ENCODE assay signal across 1 cellular context in the genomic region with DNA sequence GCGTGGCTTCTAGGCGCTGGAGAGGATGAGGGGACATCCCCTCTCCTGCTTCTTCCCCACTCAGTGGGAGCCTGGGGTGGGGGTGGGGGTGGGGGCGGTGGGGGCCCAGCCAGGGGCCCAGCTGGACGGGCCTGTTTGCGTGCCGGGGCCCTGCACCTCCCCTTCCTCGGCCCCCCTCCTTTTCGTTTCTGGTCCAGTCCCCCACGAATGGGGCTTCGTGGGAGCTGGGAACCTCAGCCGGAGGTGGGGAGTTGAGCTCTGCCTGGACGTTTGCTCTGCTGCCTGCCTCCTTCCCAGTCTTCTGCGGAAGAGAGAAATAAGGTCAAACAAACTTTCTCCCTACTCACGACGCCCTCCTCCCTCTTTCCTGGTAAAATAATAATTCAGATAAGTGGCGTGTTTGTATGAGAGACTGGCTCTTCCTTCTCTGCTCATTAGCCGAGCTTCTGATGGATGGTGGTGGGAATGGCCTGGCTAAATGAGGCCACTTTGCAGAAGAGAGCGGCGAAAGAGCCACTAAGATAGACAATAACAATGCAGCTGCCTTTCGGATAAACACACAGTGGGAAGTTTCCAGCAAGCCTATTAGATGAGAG.
TF ChIP-seq lines count a peak whose summit lies in the region.

No MANE protein-coding gene starts in this region.

TF ChIP-seq in H1, 55 proteins besides CTCF, POLR2A, EP300 and RAD21:
- TF ChIP-seq CBX5 (IDR thresholded peaks at IDR 0.05; ENCODE audit: low read depth, low read length) (no peak), BACH1 (IDR thresholded peaks at IDR 0.05; ENCODE audit: low read length) (no peak), RFX5 (IDR thresholded peaks at IDR 0.05; ENCODE audit: borderline replicate concordance, low read depth, low read length) (no peak), TAF7 (optimal IDR thresholded peaks at IDR 0.05; ENCODE audit: borderline replicate concordance, low read depth, low read length) (no peak), YY1 (IDR thresholded peaks at IDR 0.05; ENCODE audit: low read depth, low read length) (no peak), TEAD4 (IDR thresholded peaks at IDR 0.05; ENCODE audit: low read depth, low read length) (no peak), SIX5 (IDR thresholded peaks at IDR 0.05; ENCODE audit: low read depth, low read length) (no peak), CHD1 (IDR thresholded peaks at IDR 0.05; ENCODE audit: low read depth, low read length) (no peak), CHD2 (IDR thresholded peaks at IDR 0.05; ENCODE audit: low read length) (no peak), POLR2AphosphoS5 (IDR thresholded peaks at IDR 0.05; ENCODE audit: low read depth, low read length) (no peak), SAP30 (IDR thresholded peaks at IDR 0.05; ENCODE audit: insufficient read depth, insufficient replicate concordance, low read length) (no peak), CEBPB (IDR thresholded peaks at IDR 0.05; ENCODE audit: low read depth, low read length) (no peak), SP1 (IDR thresholded peaks at IDR 0.05; ENCODE audit: low read depth, low read length) (no peak), TBP (IDR thresholded peaks at IDR 0.05; ENCODE audit: low read depth, low read length) (no peak), BRCA1 (IDR thresholded peaks at IDR 0.05; ENCODE audit: low read depth, low read length) (no peak), KDM5A (IDR thresholded peaks at IDR 0.05; ENCODE audit: low read length) (no peak), ZNF274 (IDR thresholded peaks at IDR 0.05; ENCODE audit: borderline replicate concordance, extremely low read depth, low read length) (no peak)
- TF ChIP-seq, protein P1, sequence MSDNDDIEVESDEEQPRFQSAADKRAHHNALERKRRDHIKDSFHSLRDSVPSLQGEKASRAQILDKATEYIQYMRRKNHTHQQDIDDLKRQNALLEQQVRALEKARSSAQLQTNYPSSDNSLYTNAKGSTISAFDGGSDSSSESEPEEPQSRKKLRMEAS (IDR thresholded peaks at IDR 0.05) = no peak
- TF ChIP-seq, protein P2, sequence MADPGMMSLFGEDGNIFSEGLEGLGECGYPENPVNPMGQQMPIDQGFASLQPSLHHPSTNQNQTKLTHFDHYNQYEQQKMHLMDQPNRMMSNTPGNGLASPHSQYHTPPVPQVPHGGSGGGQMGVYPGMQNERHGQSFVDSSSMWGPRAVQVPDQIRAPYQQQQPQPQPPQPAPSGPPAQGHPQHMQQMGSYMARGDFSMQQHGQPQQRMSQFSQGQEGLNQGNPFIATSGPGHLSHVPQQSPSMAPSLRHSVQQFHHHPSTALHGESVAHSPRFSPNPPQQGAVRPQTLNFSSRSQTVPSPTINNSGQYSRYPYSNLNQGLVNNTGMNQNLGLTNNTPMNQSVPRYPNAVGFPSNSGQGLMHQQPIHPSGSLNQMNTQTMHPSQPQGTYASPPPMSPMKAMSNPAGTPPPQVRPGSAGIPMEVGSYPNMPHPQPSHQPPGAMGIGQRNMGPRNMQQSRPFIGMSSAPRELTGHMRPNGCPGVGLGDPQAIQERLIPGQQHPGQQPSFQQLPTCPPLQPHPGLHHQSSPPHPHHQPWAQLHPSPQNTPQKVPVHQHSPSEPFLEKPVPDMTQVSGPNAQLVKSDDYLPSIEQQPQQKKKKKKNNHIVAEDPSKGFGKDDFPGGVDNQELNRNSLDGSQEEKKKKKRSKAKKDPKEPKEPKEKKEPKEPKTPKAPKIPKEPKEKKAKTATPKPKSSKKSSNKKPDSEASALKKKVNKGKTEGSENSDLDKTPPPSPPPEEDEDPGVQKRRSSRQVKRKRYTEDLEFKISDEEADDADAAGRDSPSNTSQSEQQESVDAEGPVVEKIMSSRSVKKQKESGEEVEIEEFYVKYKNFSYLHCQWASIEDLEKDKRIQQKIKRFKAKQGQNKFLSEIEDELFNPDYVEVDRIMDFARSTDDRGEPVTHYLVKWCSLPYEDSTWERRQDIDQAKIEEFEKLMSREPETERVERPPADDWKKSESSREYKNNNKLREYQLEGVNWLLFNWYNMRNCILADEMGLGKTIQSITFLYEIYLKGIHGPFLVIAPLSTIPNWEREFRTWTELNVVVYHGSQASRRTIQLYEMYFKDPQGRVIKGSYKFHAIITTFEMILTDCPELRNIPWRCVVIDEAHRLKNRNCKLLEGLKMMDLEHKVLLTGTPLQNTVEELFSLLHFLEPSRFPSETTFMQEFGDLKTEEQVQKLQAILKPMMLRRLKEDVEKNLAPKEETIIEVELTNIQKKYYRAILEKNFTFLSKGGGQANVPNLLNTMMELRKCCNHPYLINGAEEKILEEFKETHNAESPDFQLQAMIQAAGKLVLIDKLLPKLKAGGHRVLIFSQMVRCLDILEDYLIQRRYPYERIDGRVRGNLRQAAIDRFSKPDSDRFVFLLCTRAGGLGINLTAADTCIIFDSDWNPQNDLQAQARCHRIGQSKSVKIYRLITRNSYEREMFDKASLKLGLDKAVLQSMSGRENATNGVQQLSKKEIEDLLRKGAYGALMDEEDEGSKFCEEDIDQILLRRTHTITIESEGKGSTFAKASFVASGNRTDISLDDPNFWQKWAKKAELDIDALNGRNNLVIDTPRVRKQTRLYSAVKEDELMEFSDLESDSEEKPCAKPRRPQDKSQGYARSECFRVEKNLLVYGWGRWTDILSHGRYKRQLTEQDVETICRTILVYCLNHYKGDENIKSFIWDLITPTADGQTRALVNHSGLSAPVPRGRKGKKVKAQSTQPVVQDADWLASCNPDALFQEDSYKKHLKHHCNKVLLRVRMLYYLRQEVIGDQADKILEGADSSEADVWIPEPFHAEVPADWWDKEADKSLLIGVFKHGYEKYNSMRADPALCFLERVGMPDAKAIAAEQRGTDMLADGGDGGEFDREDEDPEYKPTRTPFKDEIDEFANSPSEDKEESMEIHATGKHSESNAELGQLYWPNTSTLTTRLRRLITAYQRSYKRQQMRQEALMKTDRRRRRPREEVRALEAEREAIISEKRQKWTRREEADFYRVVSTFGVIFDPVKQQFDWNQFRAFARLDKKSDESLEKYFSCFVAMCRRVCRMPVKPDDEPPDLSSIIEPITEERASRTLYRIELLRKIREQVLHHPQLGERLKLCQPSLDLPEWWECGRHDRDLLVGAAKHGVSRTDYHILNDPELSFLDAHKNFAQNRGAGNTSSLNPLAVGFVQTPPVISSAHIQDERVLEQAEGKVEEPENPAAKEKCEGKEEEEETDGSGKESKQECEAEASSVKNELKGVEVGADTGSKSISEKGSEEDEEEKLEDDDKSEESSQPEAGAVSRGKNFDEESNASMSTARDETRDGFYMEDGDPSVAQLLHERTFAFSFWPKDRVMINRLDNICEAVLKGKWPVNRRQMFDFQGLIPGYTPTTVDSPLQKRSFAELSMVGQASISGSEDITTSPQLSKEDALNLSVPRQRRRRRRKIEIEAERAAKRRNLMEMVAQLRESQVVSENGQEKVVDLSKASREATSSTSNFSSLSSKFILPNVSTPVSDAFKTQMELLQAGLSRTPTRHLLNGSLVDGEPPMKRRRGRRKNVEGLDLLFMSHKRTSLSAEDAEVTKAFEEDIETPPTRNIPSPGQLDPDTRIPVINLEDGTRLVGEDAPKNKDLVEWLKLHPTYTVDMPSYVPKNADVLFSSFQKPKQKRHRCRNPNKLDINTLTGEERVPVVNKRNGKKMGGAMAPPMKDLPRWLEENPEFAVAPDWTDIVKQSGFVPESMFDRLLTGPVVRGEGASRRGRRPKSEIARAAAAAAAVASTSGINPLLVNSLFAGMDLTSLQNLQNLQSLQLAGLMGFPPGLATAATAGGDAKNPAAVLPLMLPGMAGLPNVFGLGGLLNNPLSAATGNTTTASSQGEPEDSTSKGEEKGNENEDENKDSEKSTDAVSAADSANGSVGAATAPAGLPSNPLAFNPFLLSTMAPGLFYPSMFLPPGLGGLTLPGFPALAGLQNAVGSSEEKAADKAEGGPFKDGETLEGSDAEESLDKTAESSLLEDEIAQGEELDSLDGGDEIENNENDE (IDR thresholded peaks at IDR 0.05; ENCODE audit: insufficient replicate concordance, low read length) = no peak
- TF ChIP-seq, protein P3, sequence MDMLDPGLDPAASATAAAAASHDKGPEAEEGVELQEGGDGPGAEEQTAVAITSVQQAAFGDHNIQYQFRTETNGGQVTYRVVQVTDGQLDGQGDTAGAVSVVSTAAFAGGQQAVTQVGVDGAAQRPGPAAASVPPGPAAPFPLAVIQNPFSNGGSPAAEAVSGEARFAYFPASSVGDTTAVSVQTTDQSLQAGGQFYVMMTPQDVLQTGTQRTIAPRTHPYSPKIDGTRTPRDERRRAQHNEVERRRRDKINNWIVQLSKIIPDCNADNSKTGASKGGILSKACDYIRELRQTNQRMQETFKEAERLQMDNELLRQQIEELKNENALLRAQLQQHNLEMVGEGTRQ (IDR thresholded peaks at IDR 0.05; ENCODE audit: low read length) = no peak
